Comparison of ENCODE assay signal across 27 cellular contexts in the genomic region with DNA sequence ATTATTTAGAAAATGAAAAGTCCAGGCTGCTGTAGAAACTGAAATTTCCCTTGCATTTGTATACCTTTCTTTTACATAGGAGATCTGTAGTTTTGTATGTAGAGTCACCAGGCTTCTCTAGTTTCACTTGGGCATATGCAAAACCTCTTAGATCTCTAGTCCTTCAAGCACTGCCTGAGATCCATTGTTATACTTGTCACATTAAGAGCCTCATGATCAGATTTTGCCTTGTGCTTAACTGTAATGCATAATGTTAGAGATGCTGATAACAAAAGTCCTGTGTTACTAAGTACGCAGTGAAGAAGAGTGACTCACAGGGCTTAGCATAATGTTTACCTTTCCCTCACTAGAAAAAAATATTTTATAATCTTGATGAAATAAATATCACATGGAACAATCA.
DNase-seq lines count a peak whose midpoint lies in the region; ATAC-seq and TF ChIP-seq lines count a peak whose summit lies in the region.
"Had no signal": no experiment of that assay in that cellular context is flagged by ENCODE, and none has a peak within 500 bp of the region (broad histone marks: within the 10 kb centered on the region; RNA-seq: fewer than 3 reads in every experiment).

No MANE protein-coding gene starts in this region.

- H3K36me3 ChIP-seq in MM.1S (replicated peaks; ENCODE audit: insufficient read depth, low read length): no peaks in the 10 kb centered on the region
- H3K36me3 ChIP-seq: prostate gland, stomach had no signal

- H3K9me2 ChIP-seq in MM.1S (replicated peaks; ENCODE audit: insufficient read depth, low read length): no peaks in the 10 kb centered on the region

- no peaks in the 10 kb centered on the region for H3K27me3 Mint-ChIP-seq in activated naive CD4-positive, alpha-beta T cell treated with anti-CD3 and anti-CD28 coated beads, Interleukin-2, amount 10 ng/mL, durations not matched to agents 7 days and 5 days
- H3K27me3 Mint-ChIP-seq: T-cell, type B pancreatic cell had no signal

- intact Hi-C loops in Right ventricle myocardium superior (cut with DNase I): no loop called here

- no peak overlapping the region for H3K4me3 ChIP-seq in MM.1S (ENCODE audit: low read length)
- H3K4me3 ChIP-seq: mucosa of descending colon, prostate gland, skin epidermis, stomach had no signal

- no peaks in the 10 kb centered on the region for H3K9me3 Mint-ChIP-seq in activated naive CD4-positive, alpha-beta T cell treated with anti-CD3 and anti-CD28 coated beads, Interleukin-2, amount 10 ng/mL, durations not matched to agents 7 days and 5 days
- H3K9me3 Mint-ChIP-seq: neural crest cell, type B pancreatic cell had no signal

- no peak for TF ChIP-seq CTCF in MM.1S (IDR thresholded peaks at IDR 0.05; ENCODE audit: low read length)

- ATAC-seq in GM21390 (IDR thresholded peaks at IDR 0.05; ENCODE audit: unreplicated experiment): no peak
- ATAC-seq in Right ventricle myocardium superior (ENCODE audit: poor library complexity): no peak
- ATAC-seq: CD8-positive, alpha-beta T cell; left ventricle myocardium superior; mucosa of descending colon; T-cell had no signal

- H3K27me3 ChIP-seq in MM.1S (replicated peaks; ENCODE audit: insufficient read depth, low read length): no peaks in the 10 kb centered on the region
- H3K27me3 ChIP-seq: stomach had no signal

- H3K27ac Mint-ChIP-seq in activated naive CD4-positive, alpha-beta T cell treated with anti-CD3 and anti-CD28 coated beads, Interleukin-2, amount 10 ng/mL, durations not matched to agents 7 days and 5 days: no peak overlapping the region
- H3K27ac Mint-ChIP-seq: CD8-positive, alpha-beta T cell; T-cell; type B pancreatic cell had no signal

- CTCF ChIA-PET in activated naive CD4-positive, alpha-beta T cell treated with anti-CD3 and anti-CD28 coated beads, Interleukin-2, amount 10 ng/mL, durations not matched to agents 7 days and 5 days (lab: Charles Lee): no interaction called here

- no peak overlapping the region for H3K27ac ChIP-seq in MM.1S (ENCODE audit: low read length)
- H3K27ac ChIP-seq: prostate gland, skin epidermis, stomach, VCaP had no signal

- H4K20me1 ChIP-seq in MM.1S (ENCODE audit: insufficient read depth, low read length): no peaks in the 10 kb centered on the region

- no peaks in the 10 kb centered on the region for H3F3A ChIP-seq in MM.1S (ENCODE audit: insufficient read depth, low read length)

- DNase-seq in DMS79 (lab: John Stamatoyannopoulos, UW): peak; percentile 20
- DNase-seq in MM.1S: peak; percentile 59
- DNase-seq in NCI-H526 (lab: John Stamatoyannopoulos, UW): peak; percentile 81 to 85
- DNase-seq in astrocyte of the hippocampus (ENCODE audit: low read depth, low spot score): peak; percentile 15
- DNase-seq in NK-92 (lab: John Stamatoyannopoulos, UW; ENCODE audit: unreplicated experiment): no peak
- no peak for DNase-seq in Right ventricle myocardium superior
- DNase-seq in activated naive CD4-positive, alpha-beta T cell treated with anti-CD3 and anti-CD28 coated beads, Interleukin-2, amount 10 ng/mL, durations not matched to agents 7 days and 5 days: no peak
- DNase-seq: activated CD4-positive, alpha-beta T cell treated with anti-CD3 and anti-CD28 coated beads, Interleukin-2, amount 50 U/mL, for 4 hours; activated gamma-delta T cell treated with Interleukin-2 at 50 U/mL for 16 hours; anterior cingulate cortex; CD8-positive, alpha-beta T cell; effector CD8-positive, alpha-beta T cell; EL; GOT3; Karpas-422; left ventricle myocardium superior; mucosa of descending colon; NCI-H2081; stimulated activated CD4-positive, alpha-beta T cell treated with anti-CD3 and anti-CD28 coated beads, Interleukin-4, amount 100 ng/mL, for 24 hours; stomach; T-cell had no signal

- no peak overlapping the region for H3K4me3 Mint-ChIP-seq in activated naive CD4-positive, alpha-beta T cell treated with anti-CD3 and anti-CD28 coated beads, Interleukin-2, amount 10 ng/mL, durations not matched to agents 7 days and 5 days
- H3K4me3 Mint-ChIP-seq: CD8-positive, alpha-beta T cell; neural crest cell; T-cell; type B pancreatic cell had no signal

- no peaks in the 10 kb centered on the region for H3K36me3 Mint-ChIP-seq in activated naive CD4-positive, alpha-beta T cell treated with anti-CD3 and anti-CD28 coated beads, Interleukin-2, amount 10 ng/mL, durations not matched to agents 7 days and 5 days
- H3K36me3 Mint-ChIP-seq: CD8-positive, alpha-beta T cell; T-cell; type B pancreatic cell had no signal

- 0 out of 2 replicates have a peak, but pooled peaks cover 4% of the 10 kb centered on the region for H3K4me1 ChIP-seq in MM.1S (ENCODE audit: low read length)
- H3K4me1 ChIP-seq: prostate gland, stomach had no signal

- no peaks in the 10 kb centered on the region for H3K9me3 ChIP-seq in MM.1S (replicated peaks; ENCODE audit: insufficient read depth, low read length)
- H3K9me3 ChIP-seq: prostate gland, stomach had no signal

- H3K9ac ChIP-seq in MM.1S (ENCODE audit: low read length): no peak overlapping the region

- H2AFZ ChIP-seq in MM.1S (ENCODE audit: low read length): no peak overlapping the region

- no peaks in the 10 kb centered on the region for H3K79me2 ChIP-seq in MM.1S (ENCODE audit: low read length)

- no peaks in the 10 kb centered on the region for H3K4me1 Mint-ChIP-seq in activated naive CD4-positive, alpha-beta T cell treated with anti-CD3 and anti-CD28 coated beads, Interleukin-2, amount 10 ng/mL, durations not matched to agents 7 days and 5 days
- H3K4me1 Mint-ChIP-seq: T-cell had no signal

- H3K4me2 ChIP-seq in MM.1S (ENCODE audit: low read depth, low read length): no peak overlapping the region

Comparison
In these comparisons a context has a peak if more than half of its experiments do, and no peak if none do; other contexts are left out.
1. DNase-seq: peak in DMS79 (single experiment), MM.1S (single experiment), NCI-H526 (2 of 2) and astrocyte of the hippocampus (single experiment); none in NK-92 (single experiment), Right ventricle myocardium superior (single experiment) and activated naive CD4-positive, alpha-beta T cell treated with anti-CD3 and anti-CD28 coated beads, Interleukin-2, amount 10 ng/mL, durations not matched to agents 7 days and 5 days (single experiment).